ENCODE assay signal across 10 cellular contexts in the genomic region with DNA sequence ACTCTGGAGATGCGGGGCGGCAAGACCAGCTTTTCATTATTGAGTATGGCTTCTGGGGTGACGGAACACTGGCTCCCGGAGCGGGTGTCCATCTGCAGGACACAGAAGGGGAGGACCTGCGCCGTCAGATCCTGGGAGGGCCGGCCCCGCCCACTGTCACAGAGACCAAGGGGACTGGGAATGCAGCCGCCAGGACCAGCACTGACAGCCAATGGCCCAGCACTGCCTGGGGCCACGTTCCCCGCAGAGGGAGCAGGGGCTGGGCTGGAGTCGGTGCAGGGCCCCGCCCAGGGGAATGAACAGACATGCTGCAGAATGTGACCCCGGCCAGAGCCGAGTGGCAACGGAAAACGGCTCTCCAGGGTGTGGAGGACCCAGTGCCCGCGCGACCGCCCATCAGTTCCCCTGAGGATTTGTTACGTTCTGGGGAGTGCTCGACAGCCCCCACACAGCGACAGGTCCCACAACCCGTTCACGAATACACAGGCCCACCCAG. TPM values are rescaled to one million over a fixed set of nuclear protein-coding genes. Genes with fewer than 3 reads are reported as not detected.
DNase-seq lines count a peak whose midpoint lies in the region; ATAC-seq and TF ChIP-seq lines count a peak whose summit lies in the region.
"Had no signal": no experiment of that assay in that cellular context is flagged by ENCODE, and none has a peak within 500 bp of the region (broad histone marks: within the 10 kb centered on the region; RNA-seq: fewer than 3 reads in every experiment).

A gene with protein sequence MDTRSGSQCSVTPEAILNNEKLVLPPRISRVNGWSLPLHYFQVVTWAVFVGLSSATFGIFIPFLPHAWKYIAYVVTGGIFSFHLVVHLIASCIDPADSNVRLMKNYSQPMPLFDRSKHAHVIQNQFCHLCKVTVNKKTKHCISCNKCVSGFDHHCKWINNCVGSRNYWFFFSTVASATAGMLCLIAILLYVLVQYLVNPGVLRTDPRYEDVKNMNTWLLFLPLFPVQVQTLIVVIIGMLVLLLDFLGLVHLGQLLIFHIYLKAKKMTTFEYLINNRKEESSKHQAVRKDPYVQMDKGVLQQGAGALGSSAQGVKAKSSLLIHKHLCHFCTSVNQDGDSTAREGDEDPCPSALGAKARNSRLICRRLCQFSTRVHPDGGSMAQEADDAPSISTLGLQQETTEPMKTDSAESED (minus strand): TSS at position 476 of the 496 bp plus-strand sequence. CDS start 384 bp downstream, at position 92.

- no peaks in the 10 kb centered on the region for H3K79me2 ChIP-seq in neural progenitor cell (ENCODE audit: low read depth)

- H3K27ac Mint-ChIP-seq in Caco-2 (ENCODE audit: unreplicated experiment) (peak within 1 kb of the TSS; percentile 39), endothelial cell (ENCODE audit: unreplicated experiment) (no peak within 1 kb of the TSS), neural progenitor cell (peak within 1 kb of the TSS; percentile 89)

- H3K4me2 ChIP-seq in neural progenitor cell: no peak within 1 kb of the TSS

- no peak within 1 kb of the TSS for H2AFZ ChIP-seq in neural progenitor cell (replicated peaks)

- POLR2A ChIA-PET in Caco-2 (lab: Charles Lee): no interaction called here

- H3K36me3 ChIP-seq in Caco-2 (ENCODE audit: control insufficient read depth, insufficient read depth, low read length) (no peaks in the 10 kb centered on the region), neural progenitor cell (no peaks in the 10 kb centered on the region)

- H3K27me3 Mint-ChIP-seq in Caco-2 (ENCODE audit: insufficient read depth, unreplicated experiment) (peaks cover 15% of the 10 kb centered on the region), endothelial cell (ENCODE audit: unreplicated experiment) (peaks cover 28% of the 10 kb centered on the region), neural progenitor cell (ENCODE audit: insufficient read depth, low read depth) (peaks cover 5% of the 10 kb centered on the region)

- H3K9me3 Mint-ChIP-seq in Caco-2 (ENCODE audit: unreplicated experiment): no peaks in the 10 kb centered on the region
- no peaks in the 10 kb centered on the region for H3K9me3 Mint-ChIP-seq in endothelial cell (ENCODE audit: unreplicated experiment)
- H3K9me3 Mint-ChIP-seq in neural progenitor cell: no peaks in the 10 kb centered on the region
- H3K9me3 Mint-ChIP-seq: naive thymus-derived CD8-positive, alpha-beta T cell had no signal

- H3K4me3 ChIP-seq in Caco-2 (ENCODE audit: low read depth, low read length): peak within 1 kb of the TSS; percentile 22
- H3K4me3 ChIP-seq in neural progenitor cell: no peak within 1 kb of the TSS

- intact Hi-C loops in Caco-2 (cut with micrococcal nuclease; ENCODE audit: unreplicated experiment): no loop called here

- H3K27ac ChIP-seq in neural progenitor cell: no peak within 1 kb of the TSS

- no peaks in the 10 kb centered on the region for H3F3A ChIP-seq in neural progenitor cell (ENCODE audit: low read depth)

- H3K9me3 ChIP-seq in Caco-2 (no peaks in the 10 kb centered on the region), neural progenitor cell (ENCODE audit: low read depth) (no peaks in the 10 kb centered on the region)

- H3K4me1 Mint-ChIP-seq in Caco-2 (ENCODE audit: low read depth, unreplicated experiment) (no peaks in the 10 kb centered on the region), endothelial cell (ENCODE audit: unreplicated experiment) (peaks cover 2% of the 10 kb centered on the region), neural progenitor cell (peaks cover 18% of the 10 kb centered on the region)

- no peak for ATAC-seq in HG03571 (IDR thresholded peaks at IDR 0.05; ENCODE audit: unreplicated experiment)
- no peak for ATAC-seq in HG03280 (IDR thresholded peaks at IDR 0.05; ENCODE audit: unreplicated experiment)
- ATAC-seq: naive thymus-derived CD8-positive, alpha-beta T cell had no signal

- BruUV-seq in Caco-2 (replicated peaks; lab: Mats Ljungman, UMichigan): no TSS peak

- no peak within 1 kb of the TSS for H3K9ac ChIP-seq in neural progenitor cell

- no peak for TF ChIP-seq CTCF in Caco-2 (IDR thresholded peaks at IDR 0.05; ENCODE audit: insufficient read depth in 1 of 2, low read depth in 1 of 2, low read length in 1 of 2, severe bottlenecking in 1 of 2, unreplicated experiment in 1 of 2)
- no peak for TF ChIP-seq CTCF in endothelial cell (IDR thresholded peaks at IDR 0.05; ENCODE audit: unreplicated experiment)
- no peak for TF ChIP-seq CTCF in neural progenitor cell (IDR thresholded peaks at IDR 0.05)

- H3K4me3 Mint-ChIP-seq in Caco-2 (ENCODE audit: unreplicated experiment): peak within 1 kb of the TSS; percentile 37
- peak within 1 kb of the TSS; percentile 51 for H3K4me3 Mint-ChIP-seq in endothelial cell (ENCODE audit: unreplicated experiment)
- H3K4me3 Mint-ChIP-seq in neural progenitor cell: peak within 1 kb of the TSS; percentile 41
- H3K4me3 Mint-ChIP-seq: naive thymus-derived CD8-positive, alpha-beta T cell had no signal

- DNase-seq in Caco-2: peak; percentile 80 to 85
- peak; percentile 71 for DNase-seq in HuH-7.5 (ENCODE audit: low spot score)
- no peak for DNase-seq in endothelial cell (ENCODE audit: low spot score)
- DNase-seq in neural progenitor cell (ENCODE audit: low spot score): peak; percentile 58
- no peak for DNase-seq in D341Med (ENCODE audit: low spot score)
- DNase-seq in activated T-cell treated with anti-CD3 and anti-CD28 coated beads, Interleukin-2, amount 50 U/mL, for 48 hours: no peak
- DNase-seq: activated naive CD4-positive, alpha-beta T cell had no signal

- peaks cover 6% of the 10 kb centered on the region for H3K36me3 Mint-ChIP-seq in Caco-2 (ENCODE audit: insufficient read depth, unreplicated experiment)
- peaks cover 12% of the 10 kb centered on the region for H3K36me3 Mint-ChIP-seq in endothelial cell (ENCODE audit: low read depth, unreplicated experiment)
- H3K36me3 Mint-ChIP-seq in neural progenitor cell: no peaks in the 10 kb centered on the region
- H3K36me3 Mint-ChIP-seq: naive thymus-derived CD8-positive, alpha-beta T cell had no signal

- peaks cover 3% of the 10 kb centered on the region; the same call in 1 of the 2 replicates for H3K27me3 ChIP-seq in Caco-2 (replicated peaks; ENCODE audit: control insufficient read depth, insufficient read depth, low read length)
- H3K27me3 ChIP-seq in neural progenitor cell: no peaks in the 10 kb centered on the region

- CTCF ChIA-PET in Caco-2 (lab: Charles Lee): interaction anchor here (0.8 kb wide), 1 partner anchor 674 kb away, joined by 3 read pairs; no protein-coding TSS in a partner anchor

- no peaks in the 10 kb centered on the region for H4K20me1 ChIP-seq in neural progenitor cell (ENCODE audit: low read depth)

- H3K4me1 ChIP-seq in Caco-2 (peaks cover 21% of the 10 kb centered on the region), neural progenitor cell (peaks cover 9% of the 10 kb centered on the region)

RNA-seq across cellular contexts. Expression of the gene that starts here (rescaled TPM):
- total RNA-seq in Caco-2 (2022) (3.6 and 5.0 TPM in 2 replicates), endothelial cell (ENCODE audit: unreplicated experiment) (14.3 TPM), neural progenitor cell (ENCODE audit: low replicate concordance) (0.92 and 9.5 TPM in 2 replicates)

Comparison
In these comparisons a context has a peak if more than half of its experiments do, and no peak if none do; other contexts are left out.
1. DNase-seq: peak in Caco-2 (2 of 2), HuH-7.5 (single experiment) and neural progenitor cell (single experiment); none in endothelial cell (single experiment), D341Med (single experiment) and activated T-cell treated with anti-CD3 and anti-CD28 coated beads, Interleukin-2, amount 50 U/mL, for 48 hours (0 of 2).
2. Peak in every context shown above with its lines, with median percentiles within 50 percentile points of each other: H3K4me3 Mint-ChIP-seq.